ENCODE assay signal across 9 cellular contexts in genomic region chr6:26594730-26595632, GRCh38. TPM values are rescaled to one million over a fixed set of nuclear protein-coding genes. Genes with fewer than 3 reads are reported as not detected.
DNase-seq lines count a peak whose midpoint lies in the region; ATAC-seq, FAIRE-seq and TF ChIP-seq lines count a peak whose summit lies in the region.
"Had no signal": no experiment of that assay in that cellular context is flagged by ENCODE, and none has a peak within 500 bp of the region (broad histone marks: within the 10 kb centered on the region; RNA-seq: fewer than 3 reads in every experiment).

No MANE protein-coding gene starts in this region.

- WGBS in HepG2 (ENCODE audit: low lambda C conversion rate), result 39% methylated on average over 23 of the region's 23 CpGs
- WGBS in thyroid gland, 2 donors, result 22 to 24% methylated on average over 23 of the region's 23 CpGs

- H3K27ac Mint-ChIP-seq in astrocyte (ENCODE audit: unreplicated experiment), result no peak overlapping the region

- TF ChIP-seq CTCF in astrocyte (IDR thresholded peaks at IDR 0.05; ENCODE audit: insufficient read depth, low read depth, low read length) (no peak), HepG2 (CRISPR knock-in tag; IDR thresholded peaks at IDR 0.05) (no peak), thyroid gland (IDR thresholded peaks at IDR 0.05) (no peak)

- peaks cover 10% of the 10 kb centered on the region for H4K20me1 ChIP-seq in astrocyte (ENCODE audit: insufficient read depth, low read length)
- H4K20me1 ChIP-seq in HepG2 (ENCODE audit: insufficient read depth, low read length), result no peaks in the 10 kb centered on the region

- H3K4me2 ChIP-seq in astrocyte (ENCODE audit: low read length) (peak overlapping the region; percentile 99), HepG2 (ENCODE audit: low read depth, low read length) (peak overlapping the region; percentile 87)

- H2AFZ ChIP-seq in astrocyte (ENCODE audit: low read depth, low read length) (peak overlapping the region; percentile 66), HepG2 (ENCODE audit: low read length) (peak overlapping the region; percentile 38)

- peak overlapping the region; percentile 72 for H3K9ac ChIP-seq in astrocyte (ENCODE audit: low read length)
- peak overlapping the region; percentile 46; the same call in 1 of the 2 replicates for H3K9ac ChIP-seq in HepG2 (ENCODE audit: insufficient read depth, low read depth, low read length)

- BruUV-seq in HepG2 (replicated peaks; lab: Mats Ljungman, UMichigan), result no TSS peak

- H3K4me1 Mint-ChIP-seq in astrocyte (ENCODE audit: low read depth, unreplicated experiment), result peaks cover 3% of the 10 kb centered on the region

- POLR2A ChIA-PET in HepG2 (lab: Yijun Ruan, JAX), result interaction anchor here (1.0 to 2.1 kb wide), 11 partner anchors 18 to 1212 kb away, joined by 3 to 12 read pairs (median 5); a partner anchor contains a TSS

- H3K4me3 Mint-ChIP-seq in astrocyte (ENCODE audit: unreplicated experiment), result peak overlapping the region; percentile 81

- H3K9me3 Mint-ChIP-seq in astrocyte (ENCODE audit: unreplicated experiment), result no peaks in the 10 kb centered on the region

- peaks cover 5% of the 10 kb centered on the region for H3K27me3 Mint-ChIP-seq in astrocyte (ENCODE audit: low read depth, unreplicated experiment)

- H3K4me1 ChIP-seq in astrocyte (ENCODE audit: insufficient read depth, low read length), result peaks cover 17% of the 10 kb centered on the region
- peaks cover 31% of the 10 kb centered on the region for H3K4me1 ChIP-seq in HepG2 (ENCODE audit: insufficient read depth, low read length)
- peaks cover 9 to 16% of the 10 kb centered on the region in 2 donors for H3K4me1 ChIP-seq in thyroid gland

- TF ChIP-seq POLR2A in HepG2 (IDR thresholded peaks at IDR 0.05; ENCODE audit: insufficient read depth in 1 of 2, low read depth in 2 of 2, low read length in 2 of 2), result no peak
- TF ChIP-seq POLR2A in thyroid gland (IDR thresholded peaks at IDR 0.05), result no peak

- peaks cover 17% of the 10 kb centered on the region for H3K36me3 ChIP-seq in astrocyte (ENCODE audit: insufficient read depth, low read length)
- H3K36me3 ChIP-seq in HepG2 (replicated peaks in 1 of 2; ENCODE audit: control insufficient read depth in 1 of 2, insufficient read depth in 2 of 2, low read length in 2 of 2), result peaks cover 4 to 19% of the 10 kb centered on the region in 2 experiments
- H3K36me3 ChIP-seq in thyroid gland, result peaks cover 13 to 16% of the 10 kb centered on the region in 2 donors

- H3K4me3 ChIP-seq in astrocyte (ENCODE audit: insufficient read depth, low read depth, low read length) (peak overlapping the region; percentile 99), HepG2 (replicated peaks in 1 of 3; ENCODE audit: insufficient read depth in 1 of 3, low read depth in 2 of 3, low read length in 3 of 3) (peak overlapping the region; percentile 71 to 100 (median 88)), thyroid gland (replicated peaks in 1 of 3) (no peak overlapping the region)

- no peak for TF ChIP-seq RAD21 in HepG2 (CRISPR knock-in tag; IDR thresholded peaks at IDR 0.05)

- peaks cover 3% of the 10 kb centered on the region for H3K36me3 Mint-ChIP-seq in astrocyte (ENCODE audit: low read depth, unreplicated experiment)

- no peak for TF ChIP-seq EP300 in HepG2 (IDR thresholded peaks at IDR 0.05; ENCODE audit: low read depth in 2 of 2, low read length in 2 of 2)
- TF ChIP-seq EP300 in HepG2 (CRISPR knock-in tag; IDR thresholded peaks at IDR 0.05; ENCODE audit: borderline replicate concordance), result no peak

- intact Hi-C loops in HepG2 (cut with micrococcal nuclease; ENCODE audit: unreplicated experiment), result no loop called here
- intact Hi-C loops in thyroid gland (cut with DNase I), result no loop called here

- H3K27me3 ChIP-seq in astrocyte (ENCODE audit: insufficient read depth, low read length), result peaks cover 22% of the 10 kb centered on the region
- no peaks in the 10 kb centered on the region; a peak in 1 of 5 replicates for H3K27me3 ChIP-seq in HepG2 (ENCODE audit: control insufficient read depth in 1 of 2, insufficient read depth in 2 of 2, low read length in 2 of 2)
- H3K27me3 ChIP-seq in thyroid gland, result peaks cover 8% of the 10 kb centered on the region

- ATAC-seq in HepG2 (peak; percentile 2; the same call in 2 of the 3 replicates), HG03108 (IDR thresholded peaks at IDR 0.05; ENCODE audit: unreplicated experiment) (no peak)

- H3K9me3 ChIP-seq in astrocyte (ENCODE audit: insufficient read depth, low read depth, low read length) (no peaks in the 10 kb centered on the region), HepG2 (ENCODE audit: low read length) (no peaks in the 10 kb centered on the region), thyroid gland (no peaks in the 10 kb centered on the region)

- CTCF ChIA-PET in HepG2 (lab: Yijun Ruan, JAX; ENCODE audit: low intra/inter-chr PET ratio, low total read pairs), result interaction anchor here (1.0 to 2.9 kb wide), 4 partner anchors 19 to 273 kb away, joined by 3 to 27 read pairs (median 13); no protein-coding TSS in a partner anchor

- in situ Hi-C loops in HepG2 (cut with HindIII; ENCODE audit: extremely low pct_ligation_motif_present, low pct_unique_long_range_greater_than_20kb), result no loop called here

- DNase-seq in NCI-H82 (lab: John Stamatoyannopoulos, UW), result peak; percentile 61
- DNase-seq in NCI-H82 treated with DMSO at 0.1 percent for 48 hours (lab: John Stamatoyannopoulos, UW; ENCODE audit: unreplicated experiment), result no peak
- peak; percentile 33 for DNase-seq in NCI-H446 treated with DMSO at 0.1 percent for 48 hours (lab: John Stamatoyannopoulos, UW)
- DNase-seq in astrocyte (ENCODE audit: low read depth), result peak; percentile 64
- peak; percentile 58 for DNase-seq in HepG2 (ENCODE audit: low spot score)
- no peak for DNase-seq in thyroid gland
- no peak for DNase-seq in NCI-H2196 (lab: John Stamatoyannopoulos, UW; ENCODE audit: unreplicated experiment)

- H3K27ac ChIP-seq in astrocyte (ENCODE audit: low read depth, low read length), result no peak overlapping the region
- peak overlapping the region; percentile 80 for H3K27ac ChIP-seq in HepG2 (ENCODE audit: extremely low read length, insufficient read depth, low read length)
- H3K27ac ChIP-seq in thyroid gland, result peak overlapping the region in 2 of 3 donors; percentile 77 to 87

- peak; percentile 73 for FAIRE-seq in astrocyte (lab: Jason Lieb, UNC)
- no peak for FAIRE-seq in HepG2 (lab: Jason Lieb, UNC)
- FAIRE-seq: endometrium had no signal

- H3K79me2 ChIP-seq in astrocyte (ENCODE audit: insufficient read depth, low read length), result peaks cover 22% of the 10 kb centered on the region
- H3K79me2 ChIP-seq in HepG2 (ENCODE audit: insufficient read depth, low read length), result peaks cover 15% of the 10 kb centered on the region

RNA-seq across cellular contexts. Expression of gene ABT1, which starts 1.8 kb away (rescaled TPM):
- total RNA-seq in astrocyte, result 17.1 and 17.3 TPM in 2 replicates
- 38.4 and 50.8 TPM in 2 replicates for total RNA-seq in HepG2 (2016; rRNA removed; fragmentation: Illumina TruSeq; extraction: Trizol)
- total RNA-seq in HepG2 (2016; cell fraction: cytosol; rRNA removed; fragmentation: Illumina TruSeq; extraction: Trizol; ENCODE audit: low read depth), result 6.2 and 6.4 TPM in 2 replicates
- total RNA-seq in HepG2 (2016; cell fraction: insoluble cytoplasmic fraction; rRNA removed; fragmentation: Illumina TruSeq; extraction: Trizol), result 39.5 and 50.0 TPM in 2 replicates
- total RNA-seq in HepG2 (2016; cell fraction: membrane; rRNA removed; fragmentation: Illumina TruSeq; extraction: Trizol), result 18.4 and 20.2 TPM in 2 replicates
- 17.8 and 18.7 TPM in 2 replicates for total RNA-seq in HepG2 (2016; cell fraction: nucleus; rRNA removed; fragmentation: Illumina TruSeq; extraction: Trizol)
- 37.4 and 38.4 TPM in 2 replicates for polyA plus RNA-seq in HepG2 (2011; rRNA removed)
- 33.8 and 41.1 TPM in 2 replicates for polyA plus RNA-seq in HepG2 (2011; cell fraction: cytosol; rRNA removed)
- polyA plus RNA-seq in HepG2 (2011; cell fraction: nucleus; rRNA removed), result 18.1 and 19.0 TPM in 2 replicates
- 15.8 and 17.3 TPM in 2 replicates for polyA plus RNA-seq in HepG2 (2012)
- polyA plus RNA-seq in HepG2 (2016; cell fraction: cytosol; fragmentation: Illumina TruSeq; extraction: Trizol; ENCODE audit: low read depth), result 5.3 and 6.1 TPM in 2 replicates
- polyA plus RNA-seq in HepG2 (2016; cell fraction: insoluble cytoplasmic fraction; fragmentation: Illumina TruSeq; extraction: Trizol; ENCODE audit: low read depth), result 49.1 and 55.1 TPM in 2 replicates
- polyA plus RNA-seq in HepG2 (2016; cell fraction: membrane; fragmentation: Illumina TruSeq; extraction: Trizol; ENCODE audit: low read depth), result 14.0 and 15.3 TPM in 2 replicates
- polyA plus RNA-seq in HepG2 (2016; cell fraction: nucleus; fragmentation: Illumina TruSeq; extraction: Trizol; ENCODE audit: insufficient read depth, low read depth), result 23.9 and 25.0 TPM in 2 replicates
- 20.6 and 39.2 TPM in 2 replicates for polyA minus RNA-seq in HepG2 (2011; rRNA and poly(A)+ RNA removed; ENCODE audit: low replicate concordance)
- polyA minus RNA-seq in HepG2 (2011; cell fraction: cytosol; rRNA and poly(A)+ RNA removed), result 13.6 and 14.0 TPM in 2 replicates
- 31.2 and 33.4 TPM in 2 replicates for polyA minus RNA-seq in HepG2 (2011; cell fraction: nucleus; rRNA and poly(A)+ RNA removed)
- total RNA-seq in thyroid gland, result 10 to 100 TPM; 11.9 to 17.6 (median 15.0) TPM

RNA-seq across cellular contexts. Expression of gene HMGN4, which starts 56.8 kb away (rescaled TPM):
- total RNA-seq in astrocyte (46.2 and 49.4 TPM in 2 replicates), HepG2 (2016; rRNA removed; fragmentation: Illumina TruSeq; extraction: Trizol) (52.1 and 79.1 TPM in 2 replicates), thyroid gland (10 to 100 TPM; 54.6 to 68.4 (median 63.8) TPM)
- total RNA-seq in HepG2 (2016; cell fraction: cytosol; rRNA removed; fragmentation: Illumina TruSeq; extraction: Trizol; ENCODE audit: low read depth), result 14.1 and 14.2 TPM in 2 replicates
- total RNA-seq in HepG2 (2016; cell fraction: insoluble cytoplasmic fraction; rRNA removed; fragmentation: Illumina TruSeq; extraction: Trizol), result 57.3 and 82.0 TPM in 2 replicates
- 39.7 and 45.8 TPM in 2 replicates for total RNA-seq in HepG2 (2016; cell fraction: membrane; rRNA removed; fragmentation: Illumina TruSeq; extraction: Trizol)
- 25.0 and 25.1 TPM in 2 replicates for total RNA-seq in HepG2 (2016; cell fraction: nucleus; rRNA removed; fragmentation: Illumina TruSeq; extraction: Trizol)
- polyA plus RNA-seq in HepG2 (2011; rRNA removed), result 35.2 and 39.9 TPM in 2 replicates
- polyA plus RNA-seq in HepG2 (2011; cell fraction: cytosol; rRNA removed), result 30.0 and 36.6 TPM in 2 replicates
- polyA plus RNA-seq in HepG2 (2011; cell fraction: nucleus; rRNA removed), result 17.1 and 20.4 TPM in 2 replicates
- polyA plus RNA-seq in HepG2 (2012), result 43.4 and 46.6 TPM in 2 replicates
- polyA plus RNA-seq in HepG2 (2016; cell fraction: cytosol; fragmentation: Illumina TruSeq; extraction: Trizol; ENCODE audit: low read depth), result 7.3 and 12.1 TPM in 2 replicates
- 70.8 and 81.5 TPM in 2 replicates for polyA plus RNA-seq in HepG2 (2016; cell fraction: insoluble cytoplasmic fraction; fragmentation: Illumina TruSeq; extraction: Trizol; ENCODE audit: low read depth)
- polyA plus RNA-seq in HepG2 (2016; cell fraction: membrane; fragmentation: Illumina TruSeq; extraction: Trizol; ENCODE audit: low read depth), result 23.8 and 31.2 TPM in 2 replicates
- polyA plus RNA-seq in HepG2 (2016; cell fraction: nucleus; fragmentation: Illumina TruSeq; extraction: Trizol; ENCODE audit: insufficient read depth, low read depth), result 36.5 and 38.4 TPM in 2 replicates
- 13.7 and 15.1 TPM in 2 replicates for polyA minus RNA-seq in HepG2 (2011; rRNA and poly(A)+ RNA removed; ENCODE audit: low replicate concordance)
- polyA minus RNA-seq in HepG2 (2011; cell fraction: cytosol; rRNA and poly(A)+ RNA removed), result 19.8 and 21.2 TPM in 2 replicates
- polyA minus RNA-seq in HepG2 (2011; cell fraction: nucleus; rRNA and poly(A)+ RNA removed), result 6.7 and 13.2 TPM in 2 replicates

Comparison
In these comparisons a context has a peak if more than half of its experiments do, and no peak if none do; other contexts are left out.
1. DNase-seq: peak in NCI-H82 (single experiment), NCI-H446 treated with DMSO at 0.1 percent for 48 hours (single experiment), astrocyte (single experiment) and HepG2 (single experiment); none in NCI-H82 treated with DMSO at 0.1 percent for 48 hours (single experiment), thyroid gland (0 of 2) and NCI-H2196 (single experiment).
2. H3K4me3 ChIP-seq: peak in astrocyte (single experiment) and HepG2 (3 of 3); none in thyroid gland (0 of 3).